Comparison of ENCODE assay signal across 16 cellular contexts in the genomic region with DNA sequence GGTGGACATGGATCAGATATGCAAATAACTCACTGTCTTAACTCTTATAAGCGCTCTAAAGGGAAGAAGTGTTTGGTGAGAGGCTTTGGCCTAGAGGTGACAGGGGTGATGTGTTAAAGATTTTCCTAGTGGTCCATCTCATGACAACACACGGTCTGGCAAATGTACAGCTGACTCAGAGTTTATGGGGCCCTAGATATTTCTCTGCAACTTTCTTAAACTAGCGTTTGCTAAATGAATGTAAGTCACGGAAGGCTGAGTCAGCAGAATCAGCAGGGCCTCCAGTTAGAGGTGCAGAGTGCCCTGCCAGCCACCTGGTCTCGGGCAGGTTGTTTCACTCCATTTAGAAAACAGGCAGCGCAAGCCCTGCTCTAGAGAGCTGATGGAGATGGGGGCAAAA. TPM values are rescaled to one million over a fixed set of nuclear protein-coding genes. Genes with fewer than 3 reads are reported as not detected.
A peak's percentile ranks its signal among the peaks of the same experiment; 100 is the strongest.
DNase-seq lines count a peak whose midpoint lies in the region; ATAC-seq, FAIRE-seq and TF ChIP-seq lines count a peak whose summit lies in the region.
"Had no signal": no experiment of that assay in that cellular context is flagged by ENCODE, and none has a peak within 500 bp of the region (broad histone marks: within the 10 kb centered on the region; RNA-seq: fewer than 3 reads in every experiment).

No MANE protein-coding gene starts in this region.

- H3K14ac ChIP-seq in neuronal stem cell (ENCODE audit: low read length) = no peak overlapping the region

- no peaks in the 10 kb centered on the region for H3K79me1 ChIP-seq in neuronal stem cell (ENCODE audit: low read depth, low read length)

- no peaks in the 10 kb centered on the region for H3K9me3 ChIP-seq in astrocyte (ENCODE audit: insufficient read depth, low read depth, low read length)
- no peaks in the 10 kb centered on the region for H3K9me3 ChIP-seq in neuronal stem cell (replicated peaks in 1 of 2; ENCODE audit: control insufficient read depth in 2 of 2, insufficient read depth in 1 of 2, low read depth in 1 of 2, low read length in 2 of 2)
- no peaks in the 10 kb centered on the region for H3K9me3 ChIP-seq in mucosa of descending colon
- H3K9me3 ChIP-seq: spleen, thoracic aorta had no signal

- no peak overlapping the region for H3K4me3 ChIP-seq in astrocyte (ENCODE audit: insufficient read depth, low read depth, low read length)
- no peak overlapping the region for H3K4me3 ChIP-seq in neuronal stem cell (ENCODE audit: low read length in 2 of 2)
- no peak overlapping the region for H3K4me3 ChIP-seq in dorsolateral prefrontal cortex
- H3K4me3 ChIP-seq in mucosa of descending colon = no peak overlapping the region
- H3K4me3 ChIP-seq in coronary artery = no peak overlapping the region
- H3K4me3 ChIP-seq: spleen, thoracic aorta had no signal

- DNase-seq in activated CD8-positive, alpha-beta T cell treated with anti-CD3 and anti-CD28 coated beads, Interleukin-2, amount 10 ng/mL, durations not matched to agents 7 days and 5 days = no peak
- no peak for DNase-seq in activated CD8-positive, alpha-beta T cell treated with anti-CD3 and anti-CD28 coated beads for 36 hours
- DNase-seq in LHCN-M2 (ENCODE audit: low read depth) = peak; percentile 60
- DNase-seq in astrocyte (ENCODE audit: low read depth) = peak; percentile 60
- DNase-seq in neuronal stem cell (ENCODE audit: low spot score) = no peak
- DNase-seq in dorsolateral prefrontal cortex = no peak
- no peak for DNase-seq in mucosa of descending colon
- no peak for DNase-seq in coronary artery (ENCODE audit: low spot score)
- DNase-seq: ACHN; activated naive CD4-positive, alpha-beta T cell treated with anti-CD3 and anti-CD28 coated beads for 36 hours; erythroblast; NCI-H1417 treated with DMSO at 0.1 percent for 48 hours; NCI-H446 treated with DMSO at 0.1 percent for 48 hours; spleen had no signal

- H2AFZ ChIP-seq in astrocyte (ENCODE audit: low read depth, low read length) (no peak overlapping the region), neuronal stem cell (ENCODE audit: low read length) (no peak overlapping the region)

- no peak for ATAC-seq in activated CD8-positive, alpha-beta T cell treated with anti-CD3 and anti-CD28 coated beads, Interleukin-2, amount 10 ng/mL, durations not matched to agents 7 days and 5 days
- no peak for ATAC-seq in activated CD8-positive, alpha-beta T cell treated with anti-CD3 and anti-CD28 coated beads for 36 hours
- ATAC-seq in mucosa of descending colon = no peak

- no peak overlapping the region for H4K91ac ChIP-seq in neuronal stem cell (ENCODE audit: low read depth, low read length, poor library complexity)

- H2BK120ac ChIP-seq in neuronal stem cell (ENCODE audit: low read depth, low read length) = no peak overlapping the region

- FAIRE-seq in astrocyte (lab: Jason Lieb, UNC) = no peak
- FAIRE-seq: HTR-8/SVneo had no signal

- no peak overlapping the region for H2AK5ac ChIP-seq in neuronal stem cell (ENCODE audit: low read depth, low read length)

- H3K36me3 ChIP-seq in astrocyte (ENCODE audit: insufficient read depth, low read length) = peaks cover 4% of the 10 kb centered on the region
- H3K36me3 ChIP-seq in neuronal stem cell (replicated peaks in 1 of 2; ENCODE audit: control insufficient read depth in 2 of 2, insufficient read depth in 2 of 2, low read length in 2 of 2) = peaks cover 0 to 47% of the 10 kb centered on the region in 2 donors
- no peaks in the 10 kb centered on the region for H3K36me3 ChIP-seq in mucosa of descending colon (ENCODE audit: low read depth)
- H3K36me3 ChIP-seq: thoracic aorta had no signal

- peaks cover 59% of the 10 kb centered on the region for H3K36me3 Mint-ChIP-seq in activated CD8-positive, alpha-beta T cell treated with anti-CD3 and anti-CD28 coated beads, Interleukin-2, amount 10 ng/mL, durations not matched to agents 7 days and 5 days (ENCODE audit: low read depth)
- H3K36me3 Mint-ChIP-seq in activated CD8-positive, alpha-beta T cell treated with anti-CD3 and anti-CD28 coated beads for 36 hours (ENCODE audit: low read depth) = peaks cover 16% of the 10 kb centered on the region
- peaks cover 21% of the 10 kb centered on the region for H3K36me3 Mint-ChIP-seq in astrocyte (ENCODE audit: low read depth, unreplicated experiment)

- TF ChIP-seq CTCF in activated CD8-positive, alpha-beta T cell treated with anti-CD3 and anti-CD28 coated beads for 36 hours (IDR thresholded peaks at IDR 0.05) = no peak
- TF ChIP-seq CTCF in astrocyte (IDR thresholded peaks at IDR 0.05; ENCODE audit: insufficient read depth, low read depth, low read length) = no peak
- TF ChIP-seq CTCF in dorsolateral prefrontal cortex (IDR thresholded peaks at IDR 0.05 in 54 of 56, conservative IDR thresholded peaks at IDR 0.05 in 2 of 56; ENCODE audit: low read depth in 1 of 56, partially characterized antibody in 56 of 56) = no peak
- TF ChIP-seq CTCF in mucosa of descending colon (IDR thresholded peaks at IDR 0.05) = no peak
- no peak for TF ChIP-seq CTCF in coronary artery (IDR thresholded peaks at IDR 0.05)

- peaks cover 81% of the 10 kb centered on the region for H3K4me1 Mint-ChIP-seq in activated CD8-positive, alpha-beta T cell treated with anti-CD3 and anti-CD28 coated beads, Interleukin-2, amount 10 ng/mL, durations not matched to agents 7 days and 5 days (ENCODE audit: low read depth)
- peaks cover 38% of the 10 kb centered on the region for H3K4me1 Mint-ChIP-seq in activated CD8-positive, alpha-beta T cell treated with anti-CD3 and anti-CD28 coated beads for 36 hours (ENCODE audit: low read depth)
- H3K4me1 Mint-ChIP-seq in astrocyte (ENCODE audit: low read depth, unreplicated experiment) = peaks cover 6% of the 10 kb centered on the region

- no peaks in the 10 kb centered on the region for H3K79me2 ChIP-seq in astrocyte (ENCODE audit: insufficient read depth, low read length)

- no peak overlapping the region for H2BK12ac ChIP-seq in neuronal stem cell (ENCODE audit: low read length)

- H3K9ac ChIP-seq in astrocyte (ENCODE audit: low read length) = no peak overlapping the region
- no peak overlapping the region for H3K9ac ChIP-seq in neuronal stem cell (ENCODE audit: low read depth, low read length, poor library complexity)

- no peak overlapping the region for H3K4ac ChIP-seq in neuronal stem cell (ENCODE audit: low read length)

- no peak overlapping the region for H3K4me2 ChIP-seq in astrocyte (ENCODE audit: low read length)
- no peak overlapping the region for H3K4me2 ChIP-seq in neuronal stem cell (ENCODE audit: insufficient read depth, low read length, poor library complexity, severe bottlenecking)

- no peak overlapping the region for H3K4me3 Mint-ChIP-seq in activated CD8-positive, alpha-beta T cell treated with anti-CD3 and anti-CD28 coated beads, Interleukin-2, amount 10 ng/mL, durations not matched to agents 7 days and 5 days
- H3K4me3 Mint-ChIP-seq in activated CD8-positive, alpha-beta T cell treated with anti-CD3 and anti-CD28 coated beads for 36 hours = no peak overlapping the region
- no peak overlapping the region for H3K4me3 Mint-ChIP-seq in astrocyte (ENCODE audit: unreplicated experiment)
- H3K4me3 Mint-ChIP-seq: activated naive CD4-positive, alpha-beta T cell treated with anti-CD3 and anti-CD28 coated beads for 36 hours had no signal

- H2BK5ac ChIP-seq in neuronal stem cell (ENCODE audit: low read length) = no peak overlapping the region

- H2BK15ac ChIP-seq in neuronal stem cell (ENCODE audit: low read length) = no peak overlapping the region

- H3K4me1 ChIP-seq in astrocyte (ENCODE audit: insufficient read depth, low read length) = peaks cover 5% of the 10 kb centered on the region
- peaks cover 13 to 25% of the 10 kb centered on the region in 2 donors for H3K4me1 ChIP-seq in neuronal stem cell (ENCODE audit: control insufficient read depth in 2 of 2, insufficient read depth in 1 of 2, low read depth in 1 of 2, low read length in 2 of 2)
- H3K4me1 ChIP-seq in mucosa of descending colon (ENCODE audit: low read depth) = peaks cover 5% of the 10 kb centered on the region

- peak overlapping the region; percentile 17 for H3K27ac Mint-ChIP-seq in activated CD8-positive, alpha-beta T cell treated with anti-CD3 and anti-CD28 coated beads, Interleukin-2, amount 10 ng/mL, durations not matched to agents 7 days and 5 days
- no peak overlapping the region for H3K27ac Mint-ChIP-seq in activated CD8-positive, alpha-beta T cell treated with anti-CD3 and anti-CD28 coated beads for 36 hours
- H3K27ac Mint-ChIP-seq in astrocyte (ENCODE audit: unreplicated experiment) = no peak overlapping the region
- H3K27ac Mint-ChIP-seq: activated naive CD4-positive, alpha-beta T cell treated with anti-CD3 and anti-CD28 coated beads for 36 hours had no signal

- intact Hi-C loops in activated CD8-positive, alpha-beta T cell treated with anti-CD3 and anti-CD28 coated beads for 36 hours (cut with micrococcal nuclease) = no loop called here
- intact Hi-C loops in dorsolateral prefrontal cortex (cut with DNase I) = no loop called here
- intact Hi-C loops in mucosa of descending colon (cut with DNase I, micrococcal nuclease) = loop anchor here in 1 of 2 donors (10.0 kb wide), 1 partner anchor 150 kb away; no protein-coding TSS in a partner anchor

- H3K27ac ChIP-seq in astrocyte (ENCODE audit: low read depth, low read length) = no peak overlapping the region
- H3K27ac ChIP-seq in neuronal stem cell (replicated peaks; ENCODE audit: low read length) = peak overlapping the region; percentile 12
- H3K27ac ChIP-seq in dorsolateral prefrontal cortex = no peak overlapping the region
- H3K27ac ChIP-seq in coronary artery = no peak overlapping the region
- H3K27ac ChIP-seq: spleen, thoracic aorta had no signal

- H3K23ac ChIP-seq in neuronal stem cell (ENCODE audit: low read depth, low read length, poor library complexity) = no peak overlapping the region

- POLR2A ChIA-PET in activated CD8-positive, alpha-beta T cell treated with anti-CD3 and anti-CD28 coated beads, Interleukin-2, amount 10 ng/mL, durations not matched to agents 7 days and 5 days (lab: Charles Lee) = interaction anchor here (1.6 kb wide), 1 partner anchor 271 kb away, joined by 8 read pairs; the partner anchor contains the start of gene SOCS1
- POLR2A ChIA-PET in activated CD8-positive, alpha-beta T cell treated with anti-CD3 and anti-CD28 coated beads for 36 hours (lab: Charles Lee) = interaction anchor here (0.9 to 3.3 kb wide), 4 partner anchors 30 to 270 kb away, joined by 3 to 11 read pairs (median 4); no protein-coding TSS in a partner anchor

- H4K8ac ChIP-seq in neuronal stem cell (ENCODE audit: low read depth, low read length) = no peak overlapping the region

- H3K27me3 Mint-ChIP-seq in activated CD8-positive, alpha-beta T cell treated with anti-CD3 and anti-CD28 coated beads, Interleukin-2, amount 10 ng/mL, durations not matched to agents 7 days and 5 days (ENCODE audit: low read depth) = no peaks in the 10 kb centered on the region
- H3K27me3 Mint-ChIP-seq in activated CD8-positive, alpha-beta T cell treated with anti-CD3 and anti-CD28 coated beads for 36 hours = no peaks in the 10 kb centered on the region
- H3K27me3 Mint-ChIP-seq in astrocyte (ENCODE audit: low read depth, unreplicated experiment) = no peaks in the 10 kb centered on the region

- H3K27me3 ChIP-seq in astrocyte (ENCODE audit: insufficient read depth, low read length) (no peaks in the 10 kb centered on the region), neuronal stem cell (ENCODE audit: control insufficient read depth in 3 of 3, insufficient read depth in 3 of 3, low read depth in 1 of 3, low read length in 3 of 3) (no peaks in the 10 kb centered on the region), dorsolateral prefrontal cortex (no peaks in the 10 kb centered on the region)
- H3K27me3 ChIP-seq: spleen had no signal

- H3K18ac ChIP-seq in neuronal stem cell (ENCODE audit: low read length) = no peak overlapping the region

- CTCF ChIA-PET in activated CD8-positive, alpha-beta T cell treated with anti-CD3 and anti-CD28 coated beads, Interleukin-2, amount 10 ng/mL, durations not matched to agents 7 days and 5 days (lab: Charles Lee) = interaction anchor here (0.8 to 4.7 kb wide), 7 partner anchors 11 to 372 kb away, joined by 3 to 53 read pairs (median 6); partner anchors contain the start of gene SOCS1
- CTCF ChIA-PET in activated CD8-positive, alpha-beta T cell treated with anti-CD3 and anti-CD28 coated beads for 36 hours (lab: Charles Lee) = interaction anchor here (1.1 to 4.9 kb wide), 7 partner anchors 14 to 272 kb away, joined by 3 to 44 read pairs (median 6); partner anchors contain the start of gene SOCS1

- WGBS in neuronal stem cell (ENCODE audit: extremely low coverage in 2 of 2, insufficient read length in 2 of 2, insufficient replicate concordance in 1 of 2), 2 donors = no CpG with 5 or more reads among the region's 6 CpGs

- H3K9me3 Mint-ChIP-seq in activated CD8-positive, alpha-beta T cell treated with anti-CD3 and anti-CD28 coated beads, Interleukin-2, amount 10 ng/mL, durations not matched to agents 7 days and 5 days (ENCODE audit: insufficient read depth) = no peaks in the 10 kb centered on the region
- H3K9me3 Mint-ChIP-seq in activated CD8-positive, alpha-beta T cell treated with anti-CD3 and anti-CD28 coated beads for 36 hours = no peaks in the 10 kb centered on the region
- no peaks in the 10 kb centered on the region for H3K9me3 Mint-ChIP-seq in astrocyte (ENCODE audit: unreplicated experiment)
- H3K9me3 Mint-ChIP-seq: activated naive CD4-positive, alpha-beta T cell treated with anti-CD3 and anti-CD28 coated beads for 36 hours had no signal

- H4K20me1 ChIP-seq in astrocyte (ENCODE audit: insufficient read depth, low read length) = no peaks in the 10 kb centered on the region

RNA-seq across cellular contexts. Expression of gene CLEC16A, which starts 40.1 kb away (rescaled TPM):
- 10 to 100 TPM; 32.8 to 38.5 TPM for total RNA-seq in activated CD8-positive, alpha-beta T cell treated with anti-CD3 and anti-CD28 coated beads, Interleukin-2, amount 10 ng/mL, durations not matched to agents 7 days and 5 days
- total RNA-seq in activated CD8-positive, alpha-beta T cell treated with anti-CD3 and anti-CD28 coated beads for 36 hours = 10 to 100 TPM; 20.4 to 21.7 TPM
- total RNA-seq in LHCN-M2 (2014; rRNA removed) (13.4 and 15.3 TPM in 2 replicates), astrocyte (31.7 and 32.1 TPM in 2 replicates), dorsolateral prefrontal cortex (10 to 100 TPM; 40.5 to 75.1 (median 58.1) TPM), mucosa of descending colon (10 to 100 TPM; 30.3 to 38.1 (median 37.1) TPM)
- 13.9 TPM for polyA plus RNA-seq in LHCN-M2 (2012)
- polyA plus RNA-seq in neuronal stem cell (2013, experiment 1 of 2) = 7.1 TPM
- 6.7 TPM for polyA plus RNA-seq in neuronal stem cell (2013, experiment 2 of 2)

RNA-seq across cellular contexts. Expression of gene DEXI, which starts 42.2 kb away (rescaled TPM):
- 10 to 100 TPM; 31.9 TPM for total RNA-seq in activated CD8-positive, alpha-beta T cell treated with anti-CD3 and anti-CD28 coated beads, Interleukin-2, amount 10 ng/mL, durations not matched to agents 7 days and 5 days
- 10 to 100 TPM; 24.8 to 25.3 TPM for total RNA-seq in activated CD8-positive, alpha-beta T cell treated with anti-CD3 and anti-CD28 coated beads for 36 hours
- total RNA-seq in LHCN-M2 (2014; rRNA removed) = 50.7 and 62.3 TPM in 2 replicates
- polyA plus RNA-seq in LHCN-M2 (2012) = 32.7 TPM
- total RNA-seq in astrocyte = 39.8 and 46.6 TPM in 2 replicates
- 25.2 TPM for polyA plus RNA-seq in neuronal stem cell (2013, experiment 1 of 2)
- polyA plus RNA-seq in neuronal stem cell (2013, experiment 2 of 2) = 25.3 TPM
- total RNA-seq in dorsolateral prefrontal cortex = 10 to 100 TPM; 40.9 to 88.1 (median 56.7) TPM
- 10 to 100 TPM; 18.0 to 44.8 (median 26.6) TPM for total RNA-seq in mucosa of descending colon

Comparison
In these comparisons a context has a peak if more than half of its experiments do, and no peak if none do; other contexts are left out.
1. DNase-seq: peak in LHCN-M2 (single experiment) and astrocyte (single experiment); none in activated CD8-positive, alpha-beta T cell treated with anti-CD3 and anti-CD28 coated beads, Interleukin-2, amount 10 ng/mL, durations not matched to agents 7 days and 5 days (single experiment), activated CD8-positive, alpha-beta T cell treated with anti-CD3 and anti-CD28 coated beads for 36 hours (single experiment), neuronal stem cell (single experiment), dorsolateral prefrontal cortex (0 of 10), mucosa of descending colon (0 of 3) and coronary artery (single experiment).